1 cellular context compared by ENCODE assay signal in the genomic region with DNA sequence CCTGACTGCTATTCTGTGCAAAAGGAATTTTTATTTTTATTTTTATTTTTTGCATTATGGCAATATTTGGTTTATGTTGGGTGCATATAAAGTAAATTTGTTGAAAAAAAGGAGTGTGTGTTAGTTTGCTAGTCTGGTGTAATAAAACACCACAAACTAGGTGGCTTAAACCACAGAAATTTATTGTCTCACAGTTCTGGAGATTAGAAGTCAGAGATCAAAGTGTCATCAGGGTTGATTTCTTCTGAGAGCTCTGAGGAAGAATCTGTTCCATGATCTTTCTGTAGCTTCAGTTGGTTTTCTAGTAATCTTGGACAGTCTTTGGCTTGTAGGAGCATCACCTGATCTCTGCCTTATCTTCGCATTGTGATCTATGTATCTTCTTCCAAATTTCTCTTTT.
A peak's percentile ranks its signal among the peaks of the same experiment; 100 is the strongest.
TF ChIP-seq lines count a peak whose summit lies in the region.

No MANE protein-coding gene starts in this region.

TF ChIP-seq in HepG2, 621 proteins besides CTCF, POLR2A, EP300 and RAD21:
- TF ChIP-seq NFE2L2 (IDR thresholded peaks at IDR 0.05; ENCODE audit: low read length) (no peak), RBFOX2 (IDR thresholded peaks at IDR 0.05; ENCODE audit: low read depth, low read length) (0 out of 2 replicates have a peak, but pooled peaks have one; percentile 23)
- TF ChIP-seq, protein P1, sequence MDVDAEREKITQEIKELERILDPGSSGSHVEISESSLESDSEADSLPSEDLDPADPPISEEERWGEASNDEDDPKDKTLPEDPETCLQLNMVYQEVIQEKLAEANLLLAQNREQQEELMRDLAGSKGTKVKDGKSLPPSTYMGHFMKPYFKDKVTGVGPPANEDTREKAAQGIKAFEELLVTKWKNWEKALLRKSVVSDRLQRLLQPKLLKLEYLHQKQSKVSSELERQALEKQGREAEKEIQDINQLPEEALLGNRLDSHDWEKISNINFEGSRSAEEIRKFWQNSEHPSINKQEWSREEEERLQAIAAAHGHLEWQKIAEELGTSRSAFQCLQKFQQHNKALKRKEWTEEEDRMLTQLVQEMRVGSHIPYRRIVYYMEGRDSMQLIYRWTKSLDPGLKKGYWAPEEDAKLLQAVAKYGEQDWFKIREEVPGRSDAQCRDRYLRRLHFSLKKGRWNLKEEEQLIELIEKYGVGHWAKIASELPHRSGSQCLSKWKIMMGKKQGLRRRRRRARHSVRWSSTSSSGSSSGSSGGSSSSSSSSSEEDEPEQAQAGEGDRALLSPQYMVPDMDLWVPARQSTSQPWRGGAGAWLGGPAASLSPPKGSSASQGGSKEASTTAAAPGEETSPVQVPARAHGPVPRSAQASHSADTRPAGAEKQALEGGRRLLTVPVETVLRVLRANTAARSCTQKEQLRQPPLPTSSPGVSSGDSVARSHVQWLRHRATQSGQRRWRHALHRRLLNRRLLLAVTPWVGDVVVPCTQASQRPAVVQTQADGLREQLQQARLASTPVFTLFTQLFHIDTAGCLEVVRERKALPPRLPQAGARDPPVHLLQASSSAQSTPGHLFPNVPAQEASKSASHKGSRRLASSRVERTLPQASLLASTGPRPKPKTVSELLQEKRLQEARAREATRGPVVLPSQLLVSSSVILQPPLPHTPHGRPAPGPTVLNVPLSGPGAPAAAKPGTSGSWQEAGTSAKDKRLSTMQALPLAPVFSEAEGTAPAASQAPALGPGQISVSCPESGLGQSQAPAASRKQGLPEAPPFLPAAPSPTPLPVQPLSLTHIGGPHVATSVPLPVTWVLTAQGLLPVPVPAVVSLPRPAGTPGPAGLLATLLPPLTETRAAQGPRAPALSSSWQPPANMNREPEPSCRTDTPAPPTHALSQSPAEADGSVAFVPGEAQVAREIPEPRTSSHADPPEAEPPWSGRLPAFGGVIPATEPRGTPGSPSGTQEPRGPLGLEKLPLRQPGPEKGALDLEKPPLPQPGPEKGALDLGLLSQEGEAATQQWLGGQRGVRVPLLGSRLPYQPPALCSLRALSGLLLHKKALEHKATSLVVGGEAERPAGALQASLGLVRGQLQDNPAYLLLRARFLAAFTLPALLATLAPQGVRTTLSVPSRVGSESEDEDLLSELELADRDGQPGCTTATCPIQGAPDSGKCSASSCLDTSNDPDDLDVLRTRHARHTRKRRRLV (CRISPR knock-in tag; IDR thresholded peaks at IDR 0.05), result no peak
